In the genomic region with DNA sequence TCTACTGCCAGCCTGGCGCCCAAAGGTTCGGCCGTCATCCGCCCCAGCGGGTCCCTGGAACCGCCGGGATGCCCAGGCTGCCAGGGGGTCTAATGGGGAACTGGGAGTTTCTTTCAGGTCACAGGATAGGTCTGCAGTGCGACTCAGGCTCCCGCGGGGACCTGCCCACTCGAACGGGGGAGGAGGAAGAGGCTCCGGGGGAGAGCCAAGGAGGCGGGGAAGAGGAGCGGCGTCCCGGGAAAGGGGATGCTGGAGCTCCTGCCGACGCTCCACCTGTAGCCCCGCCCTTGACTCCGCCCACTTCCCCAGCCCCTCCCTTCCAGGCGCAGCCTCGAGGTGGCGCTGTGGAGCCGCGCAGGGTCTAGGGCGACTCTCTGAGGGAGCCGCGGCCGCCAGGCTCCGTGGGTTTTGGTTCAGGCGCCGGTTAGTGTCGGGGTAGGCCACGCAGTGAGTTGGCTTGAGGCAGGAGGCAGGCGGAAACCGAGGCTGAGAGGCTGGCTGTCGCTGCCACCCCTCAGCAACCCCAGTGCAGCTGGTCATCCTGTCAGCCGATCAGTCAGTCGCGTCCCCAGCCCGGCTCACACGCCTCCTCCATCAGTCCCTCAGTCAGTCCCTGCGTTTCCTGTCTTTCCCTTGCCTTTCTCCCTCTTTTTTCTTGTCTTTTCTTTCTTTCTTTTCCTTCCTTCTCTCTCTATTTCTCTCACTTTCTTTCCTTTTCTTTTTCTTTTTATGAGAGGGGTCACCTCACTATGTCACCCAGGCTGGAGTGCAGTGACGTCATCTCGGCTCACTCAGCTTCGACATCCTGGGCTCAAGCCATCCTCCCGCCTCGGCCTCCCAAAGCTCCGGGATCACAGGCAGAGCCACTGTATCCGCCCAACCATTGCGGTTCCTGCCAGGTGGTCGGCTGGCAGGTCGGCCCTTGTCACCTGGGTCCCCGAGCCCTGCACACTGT, we compare ENCODE assay signal across 1 cellular context.
TF ChIP-seq lines count a peak whose summit lies in the region.

No MANE protein-coding gene starts in this region.

TF ChIP-seq in HepG2, 621 proteins besides CTCF, POLR2A, EP300 and RAD21 (continued from another document and continues in another):
- TF ChIP-seq ELF1 (CRISPR knock-in tag; IDR thresholded peaks at IDR 0.05), result no peak
- no peak for TF ChIP-seq SRY (CRISPR knock-in tag; IDR thresholded peaks at IDR 0.05)
- no peak for TF ChIP-seq DR1 (CRISPR knock-in tag; IDR thresholded peaks at IDR 0.05)
- no peak for TF ChIP-seq SMARCE1 (IDR thresholded peaks at IDR 0.05; ENCODE audit: borderline replicate concordance)
- TF ChIP-seq, protein P1, sequence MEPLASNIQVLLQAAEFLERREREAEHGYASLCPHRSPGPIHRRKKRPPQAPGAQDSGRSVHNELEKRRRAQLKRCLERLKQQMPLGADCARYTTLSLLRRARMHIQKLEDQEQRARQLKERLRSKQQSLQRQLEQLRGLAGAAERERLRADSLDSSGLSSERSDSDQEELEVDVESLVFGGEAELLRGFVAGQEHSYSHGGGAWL (CRISPR knock-in tag; IDR thresholded peaks at IDR 0.05), result no peak
- TF ChIP-seq, protein P2, sequence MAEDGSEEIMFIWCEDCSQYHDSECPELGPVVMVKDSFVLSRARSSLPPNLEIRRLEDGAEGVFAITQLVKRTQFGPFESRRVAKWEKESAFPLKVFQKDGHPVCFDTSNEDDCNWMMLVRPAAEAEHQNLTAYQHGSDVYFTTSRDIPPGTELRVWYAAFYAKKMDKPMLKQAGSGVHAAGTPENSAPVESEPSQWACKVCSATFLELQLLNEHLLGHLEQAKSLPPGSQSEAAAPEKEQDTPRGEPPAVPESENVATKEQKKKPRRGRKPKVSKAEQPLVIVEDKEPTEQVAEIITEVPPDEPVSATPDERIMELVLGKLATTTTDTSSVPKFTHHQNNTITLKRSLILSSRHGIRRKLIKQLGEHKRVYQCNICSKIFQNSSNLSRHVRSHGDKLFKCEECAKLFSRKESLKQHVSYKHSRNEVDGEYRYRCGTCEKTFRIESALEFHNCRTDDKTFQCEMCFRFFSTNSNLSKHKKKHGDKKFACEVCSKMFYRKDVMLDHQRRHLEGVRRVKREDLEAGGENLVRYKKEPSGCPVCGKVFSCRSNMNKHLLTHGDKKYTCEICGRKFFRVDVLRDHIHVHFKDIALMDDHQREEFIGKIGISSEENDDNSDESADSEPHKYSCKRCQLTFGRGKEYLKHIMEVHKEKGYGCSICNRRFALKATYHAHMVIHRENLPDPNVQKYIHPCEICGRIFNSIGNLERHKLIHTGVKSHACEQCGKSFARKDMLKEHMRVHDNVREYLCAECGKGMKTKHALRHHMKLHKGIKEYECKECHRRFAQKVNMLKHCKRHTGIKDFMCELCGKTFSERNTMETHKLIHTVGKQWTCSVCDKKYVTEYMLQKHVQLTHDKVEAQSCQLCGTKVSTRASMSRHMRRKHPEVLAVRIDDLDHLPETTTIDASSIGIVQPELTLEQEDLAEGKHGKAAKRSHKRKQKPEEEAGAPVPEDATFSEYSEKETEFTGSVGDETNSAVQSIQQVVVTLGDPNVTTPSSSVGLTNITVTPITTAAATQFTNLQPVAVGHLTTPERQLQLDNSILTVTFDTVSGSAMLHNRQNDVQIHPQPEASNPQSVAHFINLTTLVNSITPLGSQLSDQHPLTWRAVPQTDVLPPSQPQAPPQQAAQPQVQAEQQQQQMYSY (CRISPR knock-in tag; IDR thresholded peaks at IDR 0.05), result no peak
- no peak for TF ChIP-seq SAFB2 (CRISPR knock-in tag; IDR thresholded peaks at IDR 0.05; ENCODE audit: borderline replicate concordance, low read depth)
- peak; percentile 61; the same call in 1 of the 2 replicates for TF ChIP-seq HOXA5 (CRISPR knock-in tag; IDR thresholded peaks at IDR 0.05)
- TF ChIP-seq, protein P3, sequence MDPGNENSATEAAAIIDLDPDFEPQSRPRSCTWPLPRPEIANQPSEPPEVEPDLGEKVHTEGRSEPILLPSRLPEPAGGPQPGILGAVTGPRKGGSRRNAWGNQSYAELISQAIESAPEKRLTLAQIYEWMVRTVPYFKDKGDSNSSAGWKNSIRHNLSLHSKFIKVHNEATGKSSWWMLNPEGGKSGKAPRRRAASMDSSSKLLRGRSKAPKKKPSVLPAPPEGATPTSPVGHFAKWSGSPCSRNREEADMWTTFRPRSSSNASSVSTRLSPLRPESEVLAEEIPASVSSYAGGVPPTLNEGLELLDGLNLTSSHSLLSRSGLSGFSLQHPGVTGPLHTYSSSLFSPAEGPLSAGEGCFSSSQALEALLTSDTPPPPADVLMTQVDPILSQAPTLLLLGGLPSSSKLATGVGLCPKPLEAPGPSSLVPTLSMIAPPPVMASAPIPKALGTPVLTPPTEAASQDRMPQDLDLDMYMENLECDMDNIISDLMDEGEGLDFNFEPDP (CRISPR knock-in tag; conservative IDR thresholded peaks at IDR 0.05), result 0 out of 2 replicates have a peak, but pooled peaks have one; percentile 53
- TF ChIP-seq ZNF256 (CRISPR knock-in tag; conservative IDR thresholded peaks at IDR 0.05), result no peak
- TF ChIP-seq SRSF1 (optimal IDR thresholded peaks at IDR 0.05; ENCODE audit: low read depth, low read length), result peak; percentile 55
- TF ChIP-seq, protein P4, sequence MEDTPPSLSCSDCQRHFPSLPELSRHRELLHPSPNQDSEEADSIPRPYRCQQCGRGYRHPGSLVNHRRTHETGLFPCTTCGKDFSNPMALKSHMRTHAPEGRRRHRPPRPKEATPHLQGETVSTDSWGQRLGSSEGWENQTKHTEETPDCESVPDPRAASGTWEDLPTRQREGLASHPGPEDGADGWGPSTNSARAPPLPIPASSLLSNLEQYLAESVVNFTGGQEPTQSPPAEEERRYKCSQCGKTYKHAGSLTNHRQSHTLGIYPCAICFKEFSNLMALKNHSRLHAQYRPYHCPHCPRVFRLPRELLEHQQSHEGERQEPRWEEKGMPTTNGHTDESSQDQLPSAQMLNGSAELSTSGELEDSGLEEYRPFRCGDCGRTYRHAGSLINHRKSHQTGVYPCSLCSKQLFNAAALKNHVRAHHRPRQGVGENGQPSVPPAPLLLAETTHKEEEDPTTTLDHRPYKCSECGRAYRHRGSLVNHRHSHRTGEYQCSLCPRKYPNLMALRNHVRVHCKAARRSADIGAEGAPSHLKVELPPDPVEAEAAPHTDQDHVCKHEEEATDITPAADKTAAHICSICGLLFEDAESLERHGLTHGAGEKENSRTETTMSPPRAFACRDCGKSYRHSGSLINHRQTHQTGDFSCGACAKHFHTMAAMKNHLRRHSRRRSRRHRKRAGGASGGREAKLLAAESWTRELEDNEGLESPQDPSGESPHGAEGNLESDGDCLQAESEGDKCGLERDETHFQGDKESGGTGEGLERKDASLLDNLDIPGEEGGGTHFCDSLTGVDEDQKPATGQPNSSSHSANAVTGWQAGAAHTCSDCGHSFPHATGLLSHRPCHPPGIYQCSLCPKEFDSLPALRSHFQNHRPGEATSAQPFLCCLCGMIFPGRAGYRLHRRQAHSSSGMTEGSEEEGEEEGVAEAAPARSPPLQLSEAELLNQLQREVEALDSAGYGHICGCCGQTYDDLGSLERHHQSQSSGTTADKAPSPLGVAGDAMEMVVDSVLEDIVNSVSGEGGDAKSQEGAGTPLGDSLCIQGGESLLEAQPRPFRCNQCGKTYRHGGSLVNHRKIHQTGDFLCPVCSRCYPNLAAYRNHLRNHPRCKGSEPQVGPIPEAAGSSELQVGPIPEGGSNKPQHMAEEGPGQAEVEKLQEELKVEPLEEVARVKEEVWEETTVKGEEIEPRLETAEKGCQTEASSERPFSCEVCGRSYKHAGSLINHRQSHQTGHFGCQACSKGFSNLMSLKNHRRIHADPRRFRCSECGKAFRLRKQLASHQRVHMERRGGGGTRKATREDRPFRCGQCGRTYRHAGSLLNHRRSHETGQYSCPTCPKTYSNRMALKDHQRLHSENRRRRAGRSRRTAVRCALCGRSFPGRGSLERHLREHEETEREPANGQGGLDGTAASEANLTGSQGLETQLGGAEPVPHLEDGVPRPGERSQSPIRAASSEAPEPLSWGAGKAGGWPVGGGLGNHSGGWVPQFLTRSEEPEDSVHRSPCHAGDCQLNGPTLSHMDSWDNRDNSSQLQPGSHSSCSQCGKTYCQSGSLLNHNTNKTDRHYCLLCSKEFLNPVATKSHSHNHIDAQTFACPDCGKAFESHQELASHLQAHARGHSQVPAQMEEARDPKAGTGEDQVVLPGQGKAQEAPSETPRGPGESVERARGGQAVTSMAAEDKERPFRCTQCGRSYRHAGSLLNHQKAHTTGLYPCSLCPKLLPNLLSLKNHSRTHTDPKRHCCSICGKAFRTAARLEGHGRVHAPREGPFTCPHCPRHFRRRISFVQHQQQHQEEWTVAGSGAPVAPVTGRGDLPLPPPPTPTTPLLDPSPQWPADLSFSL (CRISPR knock-in tag; IDR thresholded peaks at IDR 0.05), result no peak
- TF ChIP-seq, protein P5, sequence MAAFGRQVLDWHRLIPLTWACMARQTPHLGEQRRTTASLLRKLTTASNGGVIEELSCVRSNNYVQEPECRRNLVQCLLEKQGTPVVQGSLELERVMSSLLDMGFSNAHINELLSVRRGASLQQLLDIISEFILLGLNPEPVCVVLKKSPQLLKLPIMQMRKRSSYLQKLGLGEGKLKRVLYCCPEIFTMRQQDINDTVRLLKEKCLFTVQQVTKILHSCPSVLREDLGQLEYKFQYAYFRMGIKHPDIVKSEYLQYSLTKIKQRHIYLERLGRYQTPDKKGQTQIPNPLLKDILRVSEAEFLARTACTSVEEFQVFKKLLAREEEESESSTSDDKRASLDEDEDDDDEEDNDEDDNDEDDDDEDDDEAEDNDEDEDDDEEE (CRISPR knock-in tag; IDR thresholded peaks at IDR 0.05), result no peak
- TF ChIP-seq, protein P6, sequence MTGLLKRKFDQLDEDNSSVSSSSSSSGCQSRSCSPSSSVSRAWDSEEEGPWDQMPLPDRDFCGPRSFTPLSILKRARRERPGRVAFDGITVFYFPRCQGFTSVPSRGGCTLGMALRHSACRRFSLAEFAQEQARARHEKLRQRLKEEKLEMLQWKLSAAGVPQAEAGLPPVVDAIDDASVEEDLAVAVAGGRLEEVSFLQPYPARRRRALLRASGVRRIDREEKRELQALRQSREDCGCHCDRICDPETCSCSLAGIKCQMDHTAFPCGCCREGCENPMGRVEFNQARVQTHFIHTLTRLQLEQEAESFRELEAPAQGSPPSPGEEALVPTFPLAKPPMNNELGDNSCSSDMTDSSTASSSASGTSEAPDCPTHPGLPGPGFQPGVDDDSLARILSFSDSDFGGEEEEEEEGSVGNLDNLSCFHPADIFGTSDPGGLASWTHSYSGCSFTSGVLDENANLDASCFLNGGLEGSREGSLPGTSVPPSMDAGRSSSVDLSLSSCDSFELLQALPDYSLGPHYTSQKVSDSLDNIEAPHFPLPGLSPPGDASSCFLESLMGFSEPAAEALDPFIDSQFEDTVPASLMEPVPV (CRISPR knock-in tag; IDR thresholded peaks at IDR 0.05), result no peak
- TF ChIP-seq, protein P7, sequence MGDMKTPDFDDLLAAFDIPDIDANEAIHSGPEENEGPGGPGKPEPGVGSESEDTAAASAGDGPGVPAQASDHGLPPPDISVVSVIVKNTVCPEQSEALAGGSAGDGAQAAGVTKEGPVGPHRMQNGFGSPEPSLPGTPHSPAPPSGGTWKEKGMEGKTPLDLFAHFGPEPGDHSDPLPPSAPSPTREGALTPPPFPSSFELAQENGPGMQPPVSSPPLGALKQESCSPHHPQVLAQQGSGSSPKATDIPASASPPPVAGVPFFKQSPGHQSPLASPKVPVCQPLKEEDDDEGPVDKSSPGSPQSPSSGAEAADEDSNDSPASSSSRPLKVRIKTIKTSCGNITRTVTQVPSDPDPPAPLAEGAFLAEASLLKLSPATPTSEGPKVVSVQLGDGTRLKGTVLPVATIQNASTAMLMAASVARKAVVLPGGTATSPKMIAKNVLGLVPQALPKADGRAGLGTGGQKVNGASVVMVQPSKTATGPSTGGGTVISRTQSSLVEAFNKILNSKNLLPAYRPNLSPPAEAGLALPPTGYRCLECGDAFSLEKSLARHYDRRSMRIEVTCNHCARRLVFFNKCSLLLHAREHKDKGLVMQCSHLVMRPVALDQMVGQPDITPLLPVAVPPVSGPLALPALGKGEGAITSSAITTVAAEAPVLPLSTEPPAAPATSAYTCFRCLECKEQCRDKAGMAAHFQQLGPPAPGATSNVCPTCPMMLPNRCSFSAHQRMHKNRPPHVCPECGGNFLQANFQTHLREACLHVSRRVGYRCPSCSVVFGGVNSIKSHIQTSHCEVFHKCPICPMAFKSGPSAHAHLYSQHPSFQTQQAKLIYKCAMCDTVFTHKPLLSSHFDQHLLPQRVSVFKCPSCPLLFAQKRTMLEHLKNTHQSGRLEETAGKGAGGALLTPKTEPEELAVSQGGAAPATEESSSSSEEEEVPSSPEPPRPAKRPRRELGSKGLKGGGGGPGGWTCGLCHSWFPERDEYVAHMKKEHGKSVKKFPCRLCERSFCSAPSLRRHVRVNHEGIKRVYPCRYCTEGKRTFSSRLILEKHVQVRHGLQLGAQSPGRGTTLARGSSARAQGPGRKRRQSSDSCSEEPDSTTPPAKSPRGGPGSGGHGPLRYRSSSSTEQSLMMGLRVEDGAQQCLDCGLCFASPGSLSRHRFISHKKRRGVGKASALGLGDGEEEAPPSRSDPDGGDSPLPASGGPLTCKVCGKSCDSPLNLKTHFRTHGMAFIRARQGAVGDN (CRISPR knock-in tag; IDR thresholded peaks at IDR 0.05), result peak; percentile 64
- TF ChIP-seq ZSCAN22 (CRISPR knock-in tag; IDR thresholded peaks at IDR 0.05), result peak; percentile 95
- 0 out of 2 replicates have a peak, but pooled peaks have one; percentile 44 for TF ChIP-seq ZNF263 (CRISPR knock-in tag; IDR thresholded peaks at IDR 0.05)
- no peak for TF ChIP-seq ZNF644 (CRISPR knock-in tag; IDR thresholded peaks at IDR 0.05; ENCODE audit: low read depth)
- no peak for TF ChIP-seq ZNF558 (CRISPR knock-in tag; IDR thresholded peaks at IDR 0.05; ENCODE audit: borderline replicate concordance)
- TF ChIP-seq CHCHD3 (CRISPR knock-in tag; IDR thresholded peaks at IDR 0.05), result no peak
- TF ChIP-seq, protein P8, sequence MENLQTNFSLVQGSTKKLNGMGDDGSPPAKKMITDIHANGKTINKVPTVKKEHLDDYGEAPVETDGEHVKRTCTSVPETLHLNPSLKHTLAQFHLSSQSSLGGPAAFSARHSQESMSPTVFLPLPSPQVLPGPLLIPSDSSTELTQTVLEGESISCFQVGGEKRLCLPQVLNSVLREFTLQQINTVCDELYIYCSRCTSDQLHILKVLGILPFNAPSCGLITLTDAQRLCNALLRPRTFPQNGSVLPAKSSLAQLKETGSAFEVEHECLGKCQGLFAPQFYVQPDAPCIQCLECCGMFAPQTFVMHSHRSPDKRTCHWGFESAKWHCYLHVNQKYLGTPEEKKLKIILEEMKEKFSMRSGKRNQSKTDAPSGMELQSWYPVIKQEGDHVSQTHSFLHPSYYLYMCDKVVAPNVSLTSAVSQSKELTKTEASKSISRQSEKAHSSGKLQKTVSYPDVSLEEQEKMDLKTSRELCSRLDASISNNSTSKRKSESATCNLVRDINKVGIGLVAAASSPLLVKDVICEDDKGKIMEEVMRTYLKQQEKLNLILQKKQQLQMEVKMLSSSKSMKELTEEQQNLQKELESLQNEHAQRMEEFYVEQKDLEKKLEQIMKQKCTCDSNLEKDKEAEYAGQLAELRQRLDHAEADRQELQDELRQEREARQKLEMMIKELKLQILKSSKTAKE (CRISPR knock-in tag; IDR thresholded peaks at IDR 0.05; ENCODE audit: borderline replicate concordance), result no peak
- TF ChIP-seq ZEB1 (IDR thresholded peaks at IDR 0.05; ENCODE audit: insufficient replicate concordance, low read depth), result peak; percentile 22
- TF ChIP-seq ZNF768 (CRISPR knock-in tag; IDR thresholded peaks at IDR 0.05), result peak; percentile 16; the same call in 1 of the 2 replicates
- no peak for TF ChIP-seq SOX6 (IDR thresholded peaks at IDR 0.05)
- peak; percentile 27; the same call in 1 of the 2 replicates for TF ChIP-seq SOX6 (CRISPR knock-in tag; IDR thresholded peaks at IDR 0.05)
- TF ChIP-seq, protein P9, sequence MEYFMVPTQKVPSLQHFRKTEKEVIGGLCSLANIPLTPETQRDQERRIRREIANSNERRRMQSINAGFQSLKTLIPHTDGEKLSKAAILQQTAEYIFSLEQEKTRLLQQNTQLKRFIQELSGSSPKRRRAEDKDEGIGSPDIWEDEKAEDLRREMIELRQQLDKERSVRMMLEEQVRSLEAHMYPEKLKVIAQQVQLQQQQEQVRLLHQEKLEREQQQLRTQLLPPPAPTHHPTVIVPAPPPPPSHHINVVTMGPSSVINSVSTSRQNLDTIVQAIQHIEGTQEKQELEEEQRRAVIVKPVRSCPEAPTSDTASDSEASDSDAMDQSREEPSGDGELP (IDR thresholded peaks at IDR 0.05; ENCODE audit: borderline replicate concordance, low read depth), result peak; percentile 45; the same call in 1 of the 2 replicates
